ENCODE assay signal across 24 cellular contexts in genomic region chr4:6526696-6527095, GRCh38. TPM values are rescaled to one million over a fixed set of nuclear protein-coding genes. Genes with fewer than 3 reads are reported as not detected.
"Had no signal": no experiment of that assay in that cellular context is flagged by ENCODE, and none has a peak within 500 bp of the region (broad histone marks: within the 10 kb centered on the region; RNA-seq: fewer than 3 reads in every experiment).

No MANE protein-coding gene starts in this region.

- H3K4me3 ChIP-seq: gastrocnemius medialis, heart left ventricle, transverse colon had no signal

- H3K27ac Mint-ChIP-seq: activated CD4-positive, alpha-beta T cell treated with anti-CD3 and anti-CD28 coated beads for 36 hours; activated naive CD8-positive, alpha-beta T cell treated with anti-CD3 and anti-CD28 coated beads, Interleukin-2, amount 10 ng/mL, durations not matched to agents 7 days and 5 days; activated T-helper 1 cell treated with anti-CD3 and anti-CD28 coated beads, Interleukin-12 subunit alpha, Interleukin-12 subunit beta, Interleukin-2, Interleukin-4 antibody, amounts not matched to agents 30 ng/mL and 10 ng/mL and 1 ng/mL, durations not matched to agents 14 hours and 24 hours and 36 hours; natural killer cell had no signal

- H3K4me1 ChIP-seq: gastrocnemius medialis, heart left ventricle, transverse colon had no signal

- DNase-seq: activated CD4-positive, alpha-beta T cell treated with anti-CD3 and anti-CD28 coated beads for 36 hours; activated CD4-positive, alpha-beta T cell treated with anti-CD3 and anti-CD28 coated beads, Interleukin-2, amount 50 U/mL, for 48 hours; activated naive CD4-positive, alpha-beta T cell treated with Interleukin-2 at 50 U/mL for 16 hours; activated naive CD8-positive, alpha-beta T cell treated with anti-CD3 and anti-CD28 coated beads, Interleukin-2, amount 10 ng/mL, durations not matched to agents 7 days and 5 days; activated T-cell treated with anti-CD3 and anti-CD28 coated beads for 4 hours; cortex of kidney; effector CD4-positive, alpha-beta T cell; gastrocnemius medialis; heart left ventricle; left cardiac atrium; mesenchymal stem cell; natural killer cell; occipital lobe; stimulated activated CD4-positive, alpha-beta T cell treated with anti-CD3 and anti-CD28 coated beads, Interleukin-12 subunit alpha, Interleukin-12 subunit beta, amount 100 ng/mL, for 4 hours; stimulated activated CD4-positive, alpha-beta T cell treated with anti-CD3 and anti-CD28 coated beads, Interleukin-1b, Interleukin-23, amount 100 ng/mL, for 48 hours; stimulated activated CD8-positive, alpha-beta memory T cell treated with anti-CD3 and anti-CD28 coated beads, Interleukin-4, amount 100 ng/mL, for 48 hours; stimulated activated naive CD4-positive, alpha-beta T cell; SW 1271; T-helper 2 cell; transverse colon had no signal

- H3K9me3 Mint-ChIP-seq: activated naive CD8-positive, alpha-beta T cell treated with anti-CD3 and anti-CD28 coated beads, Interleukin-2, amount 10 ng/mL, durations not matched to agents 7 days and 5 days; activated T-helper 1 cell treated with anti-CD3 and anti-CD28 coated beads, Interleukin-12 subunit alpha, Interleukin-12 subunit beta, Interleukin-2, Interleukin-4 antibody, amounts not matched to agents 30 ng/mL and 10 ng/mL and 1 ng/mL, durations not matched to agents 14 hours and 24 hours and 36 hours; central memory CD8-positive, alpha-beta T cell; natural killer cell had no signal

- H3K4me3 Mint-ChIP-seq: activated CD4-positive, alpha-beta T cell treated with anti-CD3 and anti-CD28 coated beads for 36 hours; activated naive CD8-positive, alpha-beta T cell treated with anti-CD3 and anti-CD28 coated beads, Interleukin-2, amount 10 ng/mL, durations not matched to agents 7 days and 5 days; activated T-helper 1 cell treated with anti-CD3 and anti-CD28 coated beads, Interleukin-12 subunit alpha, Interleukin-12 subunit beta, Interleukin-2, Interleukin-4 antibody, amounts not matched to agents 30 ng/mL and 10 ng/mL and 1 ng/mL, durations not matched to agents 14 hours and 24 hours and 36 hours; brain; central memory CD8-positive, alpha-beta T cell; natural killer cell had no signal

- H3K36me3 ChIP-seq: gastrocnemius medialis, heart left ventricle, transverse colon had no signal

- H3K36me3 Mint-ChIP-seq: activated naive CD8-positive, alpha-beta T cell treated with anti-CD3 and anti-CD28 coated beads, Interleukin-2, amount 10 ng/mL, durations not matched to agents 7 days and 5 days; brain; natural killer cell had no signal

- H3K27me3 ChIP-seq: gastrocnemius medialis, heart left ventricle, transverse colon had no signal

- H3K27ac ChIP-seq: gastrocnemius medialis, heart left ventricle, transverse colon had no signal

- H3K4me1 Mint-ChIP-seq: activated CD4-positive, alpha-beta T cell treated with anti-CD3 and anti-CD28 coated beads for 36 hours; activated naive CD8-positive, alpha-beta T cell treated with anti-CD3 and anti-CD28 coated beads, Interleukin-2, amount 10 ng/mL, durations not matched to agents 7 days and 5 days; central memory CD8-positive, alpha-beta T cell; natural killer cell had no signal

- FAIRE-seq: islet of Langerhans had no signal

- H3K9me3 ChIP-seq: gastrocnemius medialis, heart left ventricle, transverse colon had no signal

RNA-seq across cellular contexts. Expression of gene PPP2R2C, which starts 54.3 kb away (rescaled TPM):
- total RNA-seq: activated naive CD8-positive, alpha-beta T cell treated with anti-CD3 and anti-CD28 coated beads, Interleukin-2, amount 10 ng/mL, durations not matched to agents 7 days and 5 days; activated T-helper 1 cell treated with anti-CD3 and anti-CD28 coated beads, Interleukin-12 subunit alpha, Interleukin-12 subunit beta, Interleukin-2, Interleukin-4 antibody, amounts not matched to agents 30 ng/mL and 10 ng/mL and 1 ng/mL, durations not matched to agents 14 hours and 24 hours and 36 hours; natural killer cell had no signal
